1 cellular context compared by ENCODE assay signal in the genomic region with DNA sequence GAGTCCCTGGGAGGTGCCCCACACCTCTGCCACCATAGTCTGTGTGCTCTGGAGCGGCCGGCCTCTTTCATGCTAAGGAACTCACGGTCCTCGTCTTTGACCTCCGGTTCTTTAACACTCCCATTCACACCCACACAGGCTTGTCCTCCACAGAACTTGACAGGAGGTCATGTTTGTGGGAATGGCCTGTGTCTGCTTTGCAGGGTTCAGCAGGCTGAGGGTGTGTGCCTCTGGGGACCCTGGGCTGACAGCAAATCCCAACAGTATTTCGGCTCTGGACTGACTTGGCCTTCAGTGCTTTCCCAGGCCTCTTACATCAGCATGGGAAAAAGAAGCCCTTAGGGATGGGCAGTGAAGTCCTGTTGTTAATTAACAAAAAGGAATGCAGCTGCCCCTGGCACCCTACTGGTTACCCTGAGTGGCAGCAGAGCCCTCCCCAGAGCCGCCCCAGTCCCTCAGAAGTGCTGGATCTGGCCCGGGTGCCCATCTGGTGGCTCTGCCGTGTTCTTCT.
TF ChIP-seq lines count a peak whose summit lies in the region.

No MANE protein-coding gene starts in this region.

TF ChIP-seq in HepG2, 621 proteins besides CTCF, POLR2A, EP300 and RAD21 (continued from another document):
- TF ChIP-seq SALL1 (CRISPR knock-in tag; IDR thresholded peaks at IDR 0.05) (peak; percentile 17; the same call in 1 of the 2 replicates), SOX13 (IDR thresholded peaks at IDR 0.05) (no peak), SOX13 (CRISPR knock-in tag; conservative IDR thresholded peaks at IDR 0.05 in 1 of 2, IDR thresholded peaks at IDR 0.05 in 1 of 2) (no peak), TCF7 (IDR thresholded peaks at IDR 0.05; ENCODE audit: low read depth) (peak; percentile 73; the same call in 1 of the 2 replicates), RARA (CRISPR knock-in tag; IDR thresholded peaks at IDR 0.05) (0 out of 2 replicates have a peak, but pooled peaks have one; percentile 17), ZMYM4 (CRISPR knock-in tag; IDR thresholded peaks at IDR 0.05) (no peak), HDAC1 (CRISPR knock-in tag; IDR thresholded peaks at IDR 0.05) (0 out of 2 replicates have a peak, but pooled peaks have one; percentile 15), SOX6 (IDR thresholded peaks at IDR 0.05) (no peak), SOX6 (CRISPR knock-in tag; IDR thresholded peaks at IDR 0.05) (0 out of 2 replicates have a peak, but pooled peaks have one; percentile 31), NR2F2 (IDR thresholded peaks at IDR 0.05; ENCODE audit: borderline replicate concordance, low read depth) (peak; percentile 66), ZNF30 (CRISPR knock-in tag; IDR thresholded peaks at IDR 0.05) (no peak), U2AF1 (optimal IDR thresholded peaks at IDR 0.05; ENCODE audit: low read depth, low read length) (no peak), SMARCC2 (IDR thresholded peaks at IDR 0.05) (no peak), ZFY (CRISPR knock-in tag; IDR thresholded peaks at IDR 0.05) (no peak), NR2F6 (IDR thresholded peaks at IDR 0.05) (peak; percentile 80), NR2F6 (CRISPR knock-in tag; IDR thresholded peaks at IDR 0.05) (0 out of 2 replicates have a peak, but pooled peaks have one; percentile 50), ETV5 (CRISPR knock-in tag; IDR thresholded peaks at IDR 0.05; ENCODE audit: borderline replicate concordance) (peak; percentile 39; the same call in 1 of the 2 replicates), ZSCAN9 (CRISPR knock-in tag; IDR thresholded peaks at IDR 0.05; ENCODE audit: borderline replicate concordance) (no peak), ZNF510 (CRISPR knock-in tag; IDR thresholded peaks at IDR 0.05; ENCODE audit: low read depth) (no peak), ZSCAN22 (CRISPR knock-in tag; IDR thresholded peaks at IDR 0.05) (no peak), HHEX (CRISPR knock-in tag; IDR thresholded peaks at IDR 0.05) (peak; percentile 73), ZSCAN12 (CRISPR knock-in tag; IDR thresholded peaks at IDR 0.05) (no peak), BHLHE40 (IDR thresholded peaks at IDR 0.05; ENCODE audit: low read length) (0 out of 2 replicates have a peak, but pooled peaks have one; percentile 51), BCL6 (CRISPR knock-in tag; IDR thresholded peaks at IDR 0.05) (no peak), HNRNPL (IDR thresholded peaks at IDR 0.05; ENCODE audit: low read depth, low read length) (peak; percentile 53; the same call in 1 of the 2 replicates), THYN1 (CRISPR knock-in tag; IDR thresholded peaks at IDR 0.05; ENCODE audit: borderline replicate concordance, low read depth) (no peak)
- TF ChIP-seq, protein P1, sequence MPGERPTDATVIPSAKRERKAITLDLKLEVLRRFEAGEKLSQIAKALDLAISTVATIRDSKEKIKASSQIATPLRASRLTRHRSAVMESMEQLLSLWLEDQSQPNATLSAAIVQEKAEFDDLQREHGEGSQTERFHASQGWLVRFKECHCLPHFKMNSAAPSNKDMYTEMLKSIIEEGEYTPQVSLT (CRISPR knock-in tag; IDR thresholded peaks at IDR 0.05; ENCODE audit: borderline replicate concordance, low read depth): no peak
- TF ChIP-seq, protein P2, sequence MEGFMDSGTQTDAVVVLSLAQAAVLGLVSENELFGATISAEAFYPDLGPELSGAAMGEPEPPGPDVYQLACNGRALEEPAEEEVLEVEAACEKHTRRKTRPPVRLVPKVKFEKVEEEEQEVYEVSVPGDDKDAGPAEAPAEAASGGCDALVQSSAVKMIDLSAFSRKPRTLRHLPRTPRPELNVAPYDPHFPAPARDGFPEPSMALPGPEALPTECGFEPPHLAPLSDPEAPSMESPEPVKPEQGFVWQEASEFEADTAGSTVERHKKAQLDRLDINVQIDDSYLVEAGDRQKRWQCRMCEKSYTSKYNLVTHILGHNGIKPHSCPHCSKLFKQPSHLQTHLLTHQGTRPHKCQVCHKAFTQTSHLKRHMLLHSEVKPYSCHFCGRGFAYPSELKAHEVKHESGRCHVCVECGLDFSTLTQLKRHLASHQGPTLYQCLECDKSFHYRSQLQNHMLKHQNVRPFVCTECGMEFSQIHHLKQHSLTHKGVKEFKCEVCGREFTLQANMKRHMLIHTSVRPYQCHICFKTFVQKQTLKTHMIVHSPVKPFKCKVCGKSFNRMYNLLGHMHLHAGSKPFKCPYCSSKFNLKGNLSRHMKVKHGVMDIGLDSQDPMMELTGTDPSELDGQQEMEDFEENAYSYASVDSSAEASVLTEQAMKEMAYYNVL (CRISPR knock-in tag; IDR thresholded peaks at IDR 0.05; ENCODE audit: borderline replicate concordance): no peak
- TF ChIP-seq, protein P3, sequence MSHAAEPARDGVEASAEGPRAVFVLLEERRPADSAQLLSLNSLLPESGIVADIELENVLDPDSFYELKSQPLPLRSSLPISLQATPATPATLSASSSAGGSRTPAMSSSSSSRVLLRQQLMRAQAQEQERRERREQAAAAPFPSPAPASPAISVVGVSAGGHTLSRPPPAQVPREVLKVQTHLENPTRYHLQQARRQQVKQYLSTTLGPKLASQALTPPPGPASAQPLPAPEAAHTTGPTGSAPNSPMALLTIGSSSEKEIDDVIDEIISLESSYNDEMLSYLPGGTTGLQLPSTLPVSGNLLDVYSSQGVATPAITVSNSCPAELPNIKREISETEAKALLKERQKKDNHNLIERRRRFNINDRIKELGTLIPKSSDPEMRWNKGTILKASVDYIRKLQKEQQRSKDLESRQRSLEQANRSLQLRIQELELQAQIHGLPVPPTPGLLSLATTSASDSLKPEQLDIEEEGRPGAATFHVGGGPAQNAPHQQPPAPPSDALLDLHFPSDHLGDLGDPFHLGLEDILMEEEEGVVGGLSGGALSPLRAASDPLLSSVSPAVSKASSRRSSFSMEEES (CRISPR knock-in tag; IDR thresholded peaks at IDR 0.05): no peak
- TF ChIP-seq, protein P4, sequence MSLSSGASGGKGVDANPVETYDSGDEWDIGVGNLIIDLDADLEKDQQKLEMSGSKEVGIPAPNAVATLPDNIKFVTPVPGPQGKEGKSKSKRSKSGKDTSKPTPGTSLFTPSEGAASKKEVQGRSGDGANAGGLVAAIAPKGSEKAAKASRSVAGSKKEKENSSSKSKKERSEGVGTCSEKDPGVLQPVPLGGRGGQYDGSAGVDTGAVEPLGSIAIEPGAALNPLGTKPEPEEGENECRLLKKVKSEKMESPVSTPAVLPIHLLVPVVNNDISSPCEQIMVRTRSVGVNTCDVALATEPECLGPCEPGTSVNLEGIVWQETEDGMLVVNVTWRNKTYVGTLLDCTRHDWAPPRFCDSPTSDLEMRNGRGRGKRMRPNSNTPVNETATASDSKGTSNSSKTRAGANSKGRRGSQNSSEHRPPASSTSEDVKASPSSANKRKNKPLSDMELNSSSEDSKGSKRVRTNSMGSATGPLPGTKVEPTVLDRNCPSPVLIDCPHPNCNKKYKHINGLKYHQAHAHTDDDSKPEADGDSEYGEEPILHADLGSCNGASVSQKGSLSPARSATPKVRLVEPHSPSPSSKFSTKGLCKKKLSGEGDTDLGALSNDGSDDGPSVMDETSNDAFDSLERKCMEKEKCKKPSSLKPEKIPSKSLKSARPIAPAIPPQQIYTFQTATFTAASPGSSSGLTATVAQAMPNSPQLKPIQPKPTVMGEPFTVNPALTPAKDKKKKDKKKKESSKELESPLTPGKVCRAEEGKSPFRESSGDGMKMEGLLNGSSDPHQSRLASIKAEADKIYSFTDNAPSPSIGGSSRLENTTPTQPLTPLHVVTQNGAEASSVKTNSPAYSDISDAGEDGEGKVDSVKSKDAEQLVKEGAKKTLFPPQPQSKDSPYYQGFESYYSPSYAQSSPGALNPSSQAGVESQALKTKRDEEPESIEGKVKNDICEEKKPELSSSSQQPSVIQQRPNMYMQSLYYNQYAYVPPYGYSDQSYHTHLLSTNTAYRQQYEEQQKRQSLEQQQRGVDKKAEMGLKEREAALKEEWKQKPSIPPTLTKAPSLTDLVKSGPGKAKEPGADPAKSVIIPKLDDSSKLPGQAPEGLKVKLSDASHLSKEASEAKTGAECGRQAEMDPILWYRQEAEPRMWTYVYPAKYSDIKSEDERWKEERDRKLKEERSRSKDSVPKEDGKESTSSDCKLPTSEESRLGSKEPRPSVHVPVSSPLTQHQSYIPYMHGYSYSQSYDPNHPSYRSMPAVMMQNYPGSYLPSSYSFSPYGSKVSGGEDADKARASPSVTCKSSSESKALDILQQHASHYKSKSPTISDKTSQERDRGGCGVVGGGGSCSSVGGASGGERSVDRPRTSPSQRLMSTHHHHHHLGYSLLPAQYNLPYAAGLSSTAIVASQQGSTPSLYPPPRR (CRISPR knock-in tag; IDR thresholded peaks at IDR 0.05; ENCODE audit: borderline replicate concordance): peak; percentile 27; the same call in 1 of the 2 replicates
- TF ChIP-seq, protein P5, sequence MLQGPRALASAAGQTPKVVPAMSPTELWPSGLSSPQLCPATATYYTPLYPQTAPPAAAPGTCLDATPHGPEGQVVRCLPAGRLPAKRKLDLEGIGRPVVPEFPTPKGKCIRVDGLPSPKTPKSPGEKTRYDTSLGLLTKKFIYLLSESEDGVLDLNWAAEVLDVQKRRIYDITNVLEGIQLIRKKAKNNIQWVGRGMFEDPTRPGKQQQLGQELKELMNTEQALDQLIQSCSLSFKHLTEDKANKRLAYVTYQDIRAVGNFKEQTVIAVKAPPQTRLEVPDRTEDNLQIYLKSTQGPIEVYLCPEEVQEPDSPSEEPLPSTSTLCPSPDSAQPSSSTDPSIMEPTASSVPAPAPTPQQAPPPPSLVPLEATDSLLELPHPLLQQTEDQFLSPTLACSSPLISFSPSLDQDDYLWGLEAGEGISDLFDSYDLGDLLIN (CRISPR knock-in tag; IDR thresholded peaks at IDR 0.05; ENCODE audit: borderline replicate concordance): no peak
